In the genomic region with DNA sequence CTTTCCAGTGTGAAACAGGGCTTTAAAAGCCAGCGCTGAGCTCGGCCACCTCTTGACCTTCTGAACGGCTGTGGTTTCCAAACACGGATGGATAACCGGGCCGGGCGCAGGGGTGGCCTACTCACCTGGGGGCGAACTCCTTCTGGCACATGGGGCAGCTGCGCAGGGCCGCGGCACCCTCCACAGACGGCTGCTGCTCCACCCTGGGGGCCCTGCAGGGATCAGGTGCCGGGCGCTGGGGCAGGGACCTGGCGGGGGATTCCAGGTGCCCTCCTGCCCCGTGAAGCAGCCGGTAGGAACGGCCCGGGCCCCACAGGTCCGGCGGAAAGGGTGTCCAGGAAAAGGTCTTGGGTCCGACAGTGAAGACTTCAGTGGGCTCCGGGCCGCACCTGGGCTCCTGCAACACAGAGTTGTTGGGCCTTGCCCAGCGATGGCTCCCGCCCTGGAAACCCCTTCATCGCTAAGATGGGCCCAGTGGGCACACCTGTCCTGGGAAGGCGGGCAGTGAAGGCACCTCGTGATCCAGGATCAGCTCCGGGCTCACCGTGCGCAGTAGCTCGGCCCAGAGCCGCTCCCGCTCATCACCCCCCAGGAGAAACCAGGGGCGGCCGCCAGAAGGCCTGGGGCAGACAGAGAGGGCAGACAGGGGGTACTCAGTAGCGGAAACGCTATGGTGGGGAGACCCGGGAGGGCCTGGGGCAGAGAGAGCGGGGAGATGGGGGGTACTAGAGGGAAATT, we compare ENCODE assay signal across 8 cellular contexts. TPM values are rescaled to one million over a fixed set of nuclear protein-coding genes. Genes with fewer than 3 reads are reported as not detected.
A peak's percentile ranks its signal among the peaks of the same experiment; 100 is the strongest.
DNase-seq lines count a peak whose midpoint lies in the region; ATAC-seq and TF ChIP-seq lines count a peak whose summit lies in the region.

No MANE protein-coding gene starts in this region.

- no peak for DNase-seq in T-helper 2 cell treated with Interferon-gamma antibody and Interleukin-4, amounts not matched to agents 5 μg/mL and 100 μg/mL, for 36 hours (ENCODE audit: low spot score)
- DNase-seq in T-helper 2 cell = no peak
- DNase-seq in activated naive CD4-positive, alpha-beta T cell treated with anti-CD3 and anti-CD28 coated beads, Interleukin-2, amount 50 U/mL, for 72 hours (ENCODE audit: low spot score in 2 of 2) = no peak
- no peak for DNase-seq in thoracic aorta (ENCODE audit: low spot score)
- DNase-seq in posterior cingulate gyrus = no peak
- no peak for DNase-seq in SIG-M5 (lab: John Stamatoyannopoulos, UW)

- intact Hi-C loops in posterior cingulate gyrus (cut with DNase I) = loop anchor here (10.0 kb wide), 1 partner anchor 121 kb away; no protein-coding TSS in a partner anchor

- H3K36me3 Mint-ChIP-seq in T-helper 2 cell treated with Interferon-gamma antibody and Interleukin-4, amounts not matched to agents 5 μg/mL and 100 μg/mL, for 36 hours (ENCODE audit: low read depth) = no peaks in the 10 kb centered on the region
- H3K36me3 Mint-ChIP-seq in activated naive CD4-positive, alpha-beta T cell treated with anti-CD3 and anti-CD28 coated beads, Interleukin-2, amount 50 U/mL, for 72 hours = no peaks in the 10 kb centered on the region

- H3K27ac Mint-ChIP-seq in T-helper 2 cell treated with Interferon-gamma antibody and Interleukin-4, amounts not matched to agents 5 μg/mL and 100 μg/mL, for 36 hours = peak overlapping the region; percentile 75
- peak overlapping the region; percentile 44 to 70 for H3K27ac Mint-ChIP-seq in activated naive CD4-positive, alpha-beta T cell treated with anti-CD3 and anti-CD28 coated beads, Interleukin-2, amount 50 U/mL, for 72 hours

- H3K9me3 ChIP-seq in iPS-20b (ENCODE audit: insufficient read depth, low read depth, low read length) = no peaks in the 10 kb centered on the region
- no peaks in the 10 kb centered on the region for H3K9me3 ChIP-seq in thoracic aorta

- ATAC-seq in activated naive CD4-positive, alpha-beta T cell treated with anti-CD3 and anti-CD28 coated beads, Interleukin-2, amount 50 U/mL, for 72 hours = no peak
- ATAC-seq in thoracic aorta (ENCODE audit: insufficient number of reproducible peaks, low FRiP score, low read depth) (no peak), HG03469 (IDR thresholded peaks at IDR 0.05; ENCODE audit: unreplicated experiment) (no peak)

- H3K27me3 ChIP-seq in iPS-20b (ENCODE audit: insufficient read depth, low read length) (no peaks in the 10 kb centered on the region), thoracic aorta (replicated peaks; ENCODE audit: insufficient read depth) (no peaks in the 10 kb centered on the region)

- H3K4me1 ChIP-seq in iPS-20b (ENCODE audit: insufficient read depth, low read length) (no peaks in the 10 kb centered on the region; the same call in none of the 2 replicates), thoracic aorta (ENCODE audit: control insufficient read depth in 1 of 2, low read depth in 2 of 2) (peaks cover 41 to 57% of the 10 kb centered on the region in 2 donors)

- H3K9ac ChIP-seq in iPS-20b (ENCODE audit: low read depth, low read length) = peak overlapping the region; percentile 72; the same call in 1 of the 2 replicates

- H3K4me3 ChIP-seq in iPS-20b (ENCODE audit: low read length) (peak overlapping the region; percentile 73), thoracic aorta (peak overlapping the region; percentile 83)

- H3K36me3 ChIP-seq in iPS-20b (ENCODE audit: insufficient read depth, low read depth, low read length) (peaks cover 14% of the 10 kb centered on the region; the same call in 1 of the 2 replicates), thoracic aorta (no peaks in the 10 kb centered on the region)

- no peaks in the 10 kb centered on the region for H3K9me3 Mint-ChIP-seq in T-helper 2 cell treated with Interferon-gamma antibody and Interleukin-4, amounts not matched to agents 5 μg/mL and 100 μg/mL, for 36 hours
- H3K9me3 Mint-ChIP-seq in activated naive CD4-positive, alpha-beta T cell treated with anti-CD3 and anti-CD28 coated beads, Interleukin-2, amount 50 U/mL, for 72 hours = no peaks in the 10 kb centered on the region

- peak overlapping the region; percentile 66 for H3K4me3 Mint-ChIP-seq in T-helper 2 cell treated with Interferon-gamma antibody and Interleukin-4, amounts not matched to agents 5 μg/mL and 100 μg/mL, for 36 hours

- peaks cover 2% of the 10 kb centered on the region for H3K4me1 Mint-ChIP-seq in T-helper 2 cell treated with Interferon-gamma antibody and Interleukin-4, amounts not matched to agents 5 μg/mL and 100 μg/mL, for 36 hours (ENCODE audit: low read depth)

- TF ChIP-seq CTCF in thoracic aorta (IDR thresholded peaks at IDR 0.05) = no peak

- no peak overlapping the region for H3K27ac ChIP-seq in iPS-20b (ENCODE audit: low read length)
- peak overlapping the region; percentile 83 to 98 for H3K27ac ChIP-seq in thoracic aorta

- H3K27me3 Mint-ChIP-seq in T-helper 2 cell treated with Interferon-gamma antibody and Interleukin-4, amounts not matched to agents 5 μg/mL and 100 μg/mL, for 36 hours (ENCODE audit: low read depth) = no peaks in the 10 kb centered on the region

RNA-seq across cellular contexts. Expression of gene FAAP20, which starts 0.9 kb away (rescaled TPM):
- 10 to 100 TPM; 59.1 to 66.9 TPM for total RNA-seq in activated naive CD4-positive, alpha-beta T cell treated with anti-CD3 and anti-CD28 coated beads, Interleukin-2, amount 50 U/mL, for 72 hours
- 10 to 100 TPM; 29.1 to 52.6 TPM for total RNA-seq in thoracic aorta

RNA-seq across cellular contexts. Expression of gene SKI, which starts 34.4 kb away (rescaled TPM):
- 10 to 100 TPM; 26.6 to 43.8 TPM for total RNA-seq in activated naive CD4-positive, alpha-beta T cell treated with anti-CD3 and anti-CD28 coated beads, Interleukin-2, amount 50 U/mL, for 72 hours
- 100 to 1,000 TPM; 135 to 138 TPM for total RNA-seq in thoracic aorta
